In the genomic region with DNA sequence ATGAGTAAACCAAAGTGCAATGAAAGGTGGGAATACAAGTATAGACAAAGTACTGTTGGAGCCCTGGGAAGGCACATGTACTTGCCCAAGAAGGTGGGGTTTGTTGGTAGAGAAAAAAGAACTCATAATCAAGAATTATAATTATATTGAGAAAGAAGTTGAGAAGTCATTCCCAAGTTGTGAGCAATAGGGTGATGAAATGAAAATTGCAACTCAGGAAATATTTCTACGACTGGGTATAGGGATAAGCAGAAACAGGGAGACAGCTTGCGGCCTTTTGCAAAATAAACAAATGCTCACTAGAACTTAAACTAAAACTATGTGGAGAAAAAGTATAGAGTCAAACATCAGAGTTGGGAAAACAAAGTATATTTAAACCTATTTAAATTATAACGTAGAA, we compare ENCODE assay signal across 32 cellular contexts.
DNase-seq lines count a peak whose midpoint lies in the region; ATAC-seq and TF ChIP-seq lines count a peak whose summit lies in the region.
"Had no signal": no experiment of that assay in that cellular context is flagged by ENCODE, and none has a peak within 500 bp of the region (broad histone marks: within the 10 kb centered on the region; RNA-seq: fewer than 3 reads in every experiment).

No MANE protein-coding gene starts in this region.

- peak overlapping the region; percentile 3 for H3K4me2 ChIP-seq in smooth muscle cell

- ATAC-seq in activated T-cell treated with anti-CD3 and anti-CD28 coated beads, Interleukin-2, amount 50 U/mL, for 4 hours: no peak
- ATAC-seq: heart left ventricle; lower lobe of right lung; mucosa of descending colon; natural killer cell treated with Interleukin-12 subunit alpha and Interleukin-12 subunit beta and Interleukin-15 and Interleukin-18, amount 100 ng/mL, for 72 hours; stimulated activated effector memory CD8-positive, alpha-beta T cell treated with anti-CD3 and anti-CD28 coated beads, Interleukin-12 subunit alpha, Interleukin-12 subunit beta, amount 100 ng/mL, for 72 hours; T-cell had no signal

- intact Hi-C loops in spleen (cut with DNase I; ENCODE audit: low total_unique reads): no loop called here

- H3K27ac ChIP-seq in smooth muscle cell (ENCODE audit: low read depth): peak overlapping the region; percentile 47
- no peak overlapping the region for H3K27ac ChIP-seq in spleen
- H3K27ac ChIP-seq: cardiac muscle cell, esophagus muscularis mucosa, heart left ventricle, lower lobe of right lung, parathyroid adenoma, right atrium auricular region, upper lobe of left lung had no signal

- TF ChIP-seq POLR2A in spleen (IDR thresholded peaks at IDR 0.05): no peak

- H2AFZ ChIP-seq in smooth muscle cell (ENCODE audit: low read depth): peak overlapping the region; percentile 30
- H2AFZ ChIP-seq: parathyroid adenoma had no signal

- no peak overlapping the region for H3K4me3 Mint-ChIP-seq in activated T-cell treated with anti-CD3 and anti-CD28 coated beads, Interleukin-2, amount 50 U/mL, for 4 hours
- H3K4me3 Mint-ChIP-seq: activated naive CD4-positive, alpha-beta T cell treated with anti-CD3 and anti-CD28 coated beads, Interleukin-2, amount 10 ng/mL, durations not matched to agents 7 days and 5 days; B cell; natural killer cell treated with Interleukin-12 subunit alpha and Interleukin-12 subunit beta and Interleukin-15 and Interleukin-18, amount 100 ng/mL, for 72 hours; stimulated activated effector memory CD8-positive, alpha-beta T cell treated with anti-CD3 and anti-CD28 coated beads, Interleukin-12 subunit alpha, Interleukin-12 subunit beta, amount 100 ng/mL, for 72 hours; T-cell had no signal

- H3K36me3 Mint-ChIP-seq in activated T-cell treated with anti-CD3 and anti-CD28 coated beads, Interleukin-2, amount 50 U/mL, for 4 hours (ENCODE audit: insufficient read depth): no peaks in the 10 kb centered on the region
- H3K36me3 Mint-ChIP-seq: activated naive CD4-positive, alpha-beta T cell treated with anti-CD3 and anti-CD28 coated beads, Interleukin-2, amount 10 ng/mL, durations not matched to agents 7 days and 5 days; natural killer cell treated with Interleukin-12 subunit alpha and Interleukin-12 subunit beta and Interleukin-15 and Interleukin-18, amount 100 ng/mL, for 72 hours; stimulated activated effector memory CD8-positive, alpha-beta T cell treated with anti-CD3 and anti-CD28 coated beads, Interleukin-12 subunit alpha, Interleukin-12 subunit beta, amount 100 ng/mL, for 72 hours; T-cell had no signal

- H3F3A ChIP-seq in smooth muscle cell (ENCODE audit: low read depth): no peaks in the 10 kb centered on the region

- H3K4me1 Mint-ChIP-seq in activated T-cell treated with anti-CD3 and anti-CD28 coated beads, Interleukin-2, amount 50 U/mL, for 4 hours (ENCODE audit: low read depth): no peaks in the 10 kb centered on the region
- H3K4me1 Mint-ChIP-seq: activated naive CD4-positive, alpha-beta T cell treated with anti-CD3 and anti-CD28 coated beads, Interleukin-2, amount 10 ng/mL, durations not matched to agents 7 days and 5 days; B cell; stimulated activated effector memory CD8-positive, alpha-beta T cell treated with anti-CD3 and anti-CD28 coated beads, Interleukin-12 subunit alpha, Interleukin-12 subunit beta, amount 100 ng/mL, for 72 hours; T-cell had no signal

- no peak overlapping the region for H3K9ac ChIP-seq in smooth muscle cell (ENCODE audit: low read depth)
- H3K9ac ChIP-seq: parathyroid adenoma had no signal

- H3K4me1 ChIP-seq in smooth muscle cell (ENCODE audit: low read depth) (no peaks in the 10 kb centered on the region), spleen (no peaks in the 10 kb centered on the region)
- H3K4me1 ChIP-seq: esophagus muscularis mucosa, heart left ventricle, lower lobe of right lung, parathyroid adenoma, right atrium auricular region, upper lobe of left lung had no signal

- no peaks in the 10 kb centered on the region for H3K9me3 ChIP-seq in smooth muscle cell (replicated peaks; ENCODE audit: low read depth)
- H3K9me3 ChIP-seq in spleen: peaks cover 0 to 5% (median 0%) of the 10 kb centered on the region in 8 donors
- H3K9me3 ChIP-seq: esophagus muscularis mucosa, lower lobe of right lung, MG63, mucosa of descending colon, right atrium auricular region, upper lobe of left lung had no signal

- 39% methylated on average over 3 of the region's 3 CpGs for WGBS in smooth muscle cell (ENCODE audit: low lambda C conversion rate)
- 81 to 91% (median 90%) methylated on average over 3 of the region's 3 CpGs for WGBS in spleen, 5 donors

- H3K27me3 ChIP-seq in smooth muscle cell (ENCODE audit: low read depth) (no peaks in the 10 kb centered on the region), spleen (replicated peaks in 1 of 7) (no peaks in the 10 kb centered on the region)
- H3K27me3 ChIP-seq: cardiac muscle cell, esophagus muscularis mucosa, heart left ventricle, MG63, right atrium auricular region, upper lobe of left lung had no signal

- H3K9me3 Mint-ChIP-seq in activated T-cell treated with anti-CD3 and anti-CD28 coated beads, Interleukin-2, amount 50 U/mL, for 4 hours: peaks cover 4% of the 10 kb centered on the region

- no peaks in the 10 kb centered on the region for H3K36me3 ChIP-seq in smooth muscle cell (ENCODE audit: low read depth)
- no peaks in the 10 kb centered on the region for H3K36me3 ChIP-seq in spleen
- H3K36me3 ChIP-seq: cardiac muscle cell, esophagus muscularis mucosa, heart left ventricle, lower lobe of right lung, MG63, right atrium auricular region, upper lobe of left lung had no signal

- TF ChIP-seq CTCF in smooth muscle cell (IDR thresholded peaks at IDR 0.05; ENCODE audit: borderline replicate concordance, insufficient read depth, poor library complexity, severe bottlenecking): no peak
- no peak for TF ChIP-seq CTCF in spleen (IDR thresholded peaks at IDR 0.05 in 8 of 11, conservative IDR thresholded peaks at IDR 0.05 in 3 of 11)

- no peaks in the 10 kb centered on the region for H3K79me2 ChIP-seq in smooth muscle cell (ENCODE audit: low read depth)
- H3K79me2 ChIP-seq: parathyroid adenoma had no signal

- H3K4me3 ChIP-seq in smooth muscle cell: no peak overlapping the region
- H3K4me3 ChIP-seq in spleen: no peak overlapping the region
- H3K4me3 ChIP-seq: cardiac muscle cell, esophagus muscularis mucosa, heart left ventricle, lower lobe of right lung, MG63, mucosa of descending colon, right atrium auricular region, upper lobe of left lung had no signal

- H4K20me1 ChIP-seq in smooth muscle cell (ENCODE audit: low read depth): no peaks in the 10 kb centered on the region

- H3K27me3 Mint-ChIP-seq in activated T-cell treated with anti-CD3 and anti-CD28 coated beads, Interleukin-2, amount 50 U/mL, for 4 hours (ENCODE audit: low read depth): no peaks in the 10 kb centered on the region
- H3K27me3 Mint-ChIP-seq: activated naive CD4-positive, alpha-beta T cell treated with anti-CD3 and anti-CD28 coated beads, Interleukin-2, amount 10 ng/mL, durations not matched to agents 7 days and 5 days; B cell; natural killer cell treated with Interleukin-12 subunit alpha and Interleukin-12 subunit beta and Interleukin-15 and Interleukin-18, amount 100 ng/mL, for 72 hours; T-cell had no signal

- DNase-seq in EH (ENCODE audit: low read depth) (peak; percentile 51), amniotic epithelial cell (ENCODE audit: low read depth) (peak; percentile 78), fibroblast of peridontal ligament (ENCODE audit: extremely low read depth) (peak; percentile 87), smooth muscle cell (lab: John Stamatoyannopoulos, UW; ENCODE audit: unreplicated experiment) (no peak), NCI-H345 (lab: John Stamatoyannopoulos, UW) (no peak), spleen (no peak)
- no peak for DNase-seq in activated T-cell treated with anti-CD3 and anti-CD28 coated beads, Interleukin-2, amount 50 U/mL, for 4 hours
- DNase-seq: activated CD4-positive, alpha-beta T cell treated with anti-CD3 and anti-CD28 coated beads, Interleukin-2, amount 50 U/mL, for 4 hours; activated naive CD4-positive, alpha-beta T cell treated with anti-CD3 and anti-CD28 coated beads, Interleukin-2, amount 10 ng/mL, durations not matched to agents 7 days and 5 days; anterior cingulate cortex; cortex of kidney; H7; heart left ventricle; KBM-7; kidney glomerular epithelial cell; lower lobe of right lung; MG63; mucosa of descending colon; NCI-H1417; NCI-H2081; NCI-H2227 treated with DMSO at 0.1 percent for 48 hours; stimulated activated CD4-positive, alpha-beta T cell treated with anti-CD3 and anti-CD28 coated beads, Interleukin-12 subunit alpha, Interleukin-12 subunit beta, amount 100 ng/mL, for 4 hours; stimulated activated CD4-positive, alpha-beta T cell treated with anti-CD3 and anti-CD28 coated beads, Interleukin-4, amount 100 ng/mL, for 1 hour; T-cell; upper lobe of left lung had no signal

Comparison
In these comparisons a context has a peak if more than half of its experiments do, and no peak if none do; other contexts are left out.
1. DNase-seq: peak in EH (single experiment), amniotic epithelial cell (single experiment) and fibroblast of peridontal ligament (single experiment); none in smooth muscle cell (single experiment), NCI-H345 (single experiment), spleen (single experiment) and activated T-cell treated with anti-CD3 and anti-CD28 coated beads, Interleukin-2, amount 50 U/mL, for 4 hours (single experiment).